Comparison of ENCODE assay signal across 17 cellular contexts in the genomic region with DNA sequence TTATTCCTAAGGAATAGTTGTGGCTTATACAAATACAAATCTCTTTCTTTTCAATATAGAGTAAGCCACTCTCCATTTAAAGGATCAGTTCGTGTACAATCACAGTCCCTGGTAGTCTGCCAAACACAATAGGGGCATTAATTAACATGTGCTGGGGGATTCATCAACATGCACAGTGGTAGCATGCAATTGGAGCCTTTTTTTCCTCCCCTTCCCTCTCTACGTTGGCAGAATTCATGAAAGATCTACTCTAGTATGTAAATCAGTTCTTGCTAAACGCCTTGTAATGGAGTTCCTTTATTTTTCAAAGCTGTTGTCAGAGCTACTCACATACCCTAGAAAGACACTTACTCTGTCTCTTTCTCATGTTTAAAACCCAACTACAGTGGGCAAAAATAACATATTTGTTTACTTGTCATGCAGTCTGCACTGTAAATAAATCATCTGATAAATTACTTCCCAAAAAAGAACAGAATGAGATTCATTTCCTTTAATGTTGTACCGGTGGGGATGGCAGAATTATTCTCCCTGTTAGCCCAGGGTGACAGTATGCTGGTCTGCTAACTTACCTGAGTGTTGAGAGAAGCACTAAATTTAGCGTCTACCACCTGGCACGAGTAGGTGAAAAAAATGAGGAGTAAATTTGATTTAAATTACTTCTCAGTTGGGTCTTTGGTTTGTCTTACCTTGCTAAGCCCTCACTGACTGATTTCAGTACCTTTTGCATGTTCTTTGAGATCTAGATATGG.
DNase-seq lines count a peak whose midpoint lies in the region; ATAC-seq, FAIRE-seq and TF ChIP-seq lines count a peak whose summit lies in the region.
"Had no signal": no experiment of that assay in that cellular context is flagged by ENCODE, and none has a peak within 500 bp of the region (broad histone marks: within the 10 kb centered on the region; RNA-seq: fewer than 3 reads in every experiment).

No MANE protein-coding gene starts in this region.

- no peaks in the 10 kb centered on the region for H3K36me3 ChIP-seq in HAP-1 (replicated peaks)
- no peaks in the 10 kb centered on the region for H3K36me3 ChIP-seq in neural progenitor cell
- H3K36me3 ChIP-seq: right atrium auricular region had no signal

- H3K4me1 Mint-ChIP-seq in brain, result peaks cover 54% of the 10 kb centered on the region
- peaks cover 8% of the 10 kb centered on the region for H3K4me1 Mint-ChIP-seq in neural progenitor cell
- H3K4me1 Mint-ChIP-seq in activated T-helper 1 cell treated with anti-CD3 and anti-CD28 coated beads, Interleukin-12 subunit alpha, Interleukin-12 subunit beta, Interleukin-2, Interleukin-4 antibody, amounts not matched to agents 30 ng/mL and 10 ng/mL and 1 ng/mL, durations not matched to agents 14 hours and 24 hours and 36 hours (ENCODE audit: low read depth), result no peaks in the 10 kb centered on the region
- H3K4me1 Mint-ChIP-seq: activated CD4-positive, alpha-beta T cell treated with anti-CD3 and anti-CD28 coated beads, Interleukin-2, amount 10 ng/mL, durations not matched to agents 7 days and 5 days had no signal

- peak overlapping the region; percentile 6 to 81 (median 63) for H3K4me3 Mint-ChIP-seq in brain
- no peak overlapping the region for H3K4me3 Mint-ChIP-seq in neural progenitor cell
- no peak overlapping the region for H3K4me3 Mint-ChIP-seq in activated T-helper 1 cell treated with anti-CD3 and anti-CD28 coated beads, Interleukin-12 subunit alpha, Interleukin-12 subunit beta, Interleukin-2, Interleukin-4 antibody, amounts not matched to agents 30 ng/mL and 10 ng/mL and 1 ng/mL, durations not matched to agents 14 hours and 24 hours and 36 hours
- H3K4me3 Mint-ChIP-seq: activated CD4-positive, alpha-beta T cell treated with anti-CD3 and anti-CD28 coated beads, Interleukin-2, amount 10 ng/mL, durations not matched to agents 7 days and 5 days; T-helper 1 cell treated with Interleukin-12 subunit alpha and Interleukin-12 subunit beta and Interleukin-4 antibody, amounts not matched to agents 30 μg/mL and 1 μg/mL, for 36 hours had no signal

- H3K9ac ChIP-seq in neural progenitor cell, result no peak overlapping the region

- no peak for FAIRE-seq in H54 (lab: Jason Lieb, UNC)
- FAIRE-seq: islet of Langerhans had no signal

- H3K4me2 ChIP-seq in neural progenitor cell, result peak overlapping the region; percentile 66

- intact Hi-C loops in activated T-helper 1 cell treated with anti-CD3 and anti-CD28 coated beads, Interleukin-12 subunit alpha, Interleukin-12 subunit beta, Interleukin-2, Interleukin-4 antibody, amounts not matched to agents 30 ng/mL and 10 ng/mL and 1 ng/mL, durations not matched to agents 14 hours and 24 hours and 36 hours (cut with micrococcal nuclease), result no loop called here

- no peaks in the 10 kb centered on the region for H4K20me1 ChIP-seq in neural progenitor cell (ENCODE audit: low read depth)

- H3K36me3 Mint-ChIP-seq in brain, result no peaks in the 10 kb centered on the region
- no peaks in the 10 kb centered on the region for H3K36me3 Mint-ChIP-seq in neural progenitor cell
- no peaks in the 10 kb centered on the region for H3K36me3 Mint-ChIP-seq in activated T-helper 1 cell treated with anti-CD3 and anti-CD28 coated beads, Interleukin-12 subunit alpha, Interleukin-12 subunit beta, Interleukin-2, Interleukin-4 antibody, amounts not matched to agents 30 ng/mL and 10 ng/mL and 1 ng/mL, durations not matched to agents 14 hours and 24 hours and 36 hours (ENCODE audit: low read depth)

- no peak for TF ChIP-seq CTCF in brain (conservative IDR thresholded peaks at IDR 0.05)
- TF ChIP-seq CTCF in neural progenitor cell (IDR thresholded peaks at IDR 0.05), result no peak

- H3K4me1 ChIP-seq in HAP-1, result peaks cover 18% of the 10 kb centered on the region
- peaks cover 44% of the 10 kb centered on the region for H3K4me1 ChIP-seq in neural progenitor cell
- H3K4me1 ChIP-seq: right atrium auricular region had no signal

- H3K27me3 ChIP-seq in HAP-1 (ENCODE audit: low read depth) (no peaks in the 10 kb centered on the region), neural progenitor cell (no peaks in the 10 kb centered on the region)
- H3K27me3 ChIP-seq: right atrium auricular region had no signal

- peaks cover 22% of the 10 kb centered on the region for H3F3A ChIP-seq in neural progenitor cell (ENCODE audit: low read depth)

- TF ChIP-seq POLR2A in H54 (IDR thresholded peaks at IDR 0.05; ENCODE audit: low read depth, low read length), result no peak

- no peaks in the 10 kb centered on the region for H3K9me3 Mint-ChIP-seq in brain
- H3K9me3 Mint-ChIP-seq in neural progenitor cell, result no peaks in the 10 kb centered on the region
- no peaks in the 10 kb centered on the region for H3K9me3 Mint-ChIP-seq in activated T-helper 1 cell treated with anti-CD3 and anti-CD28 coated beads, Interleukin-12 subunit alpha, Interleukin-12 subunit beta, Interleukin-2, Interleukin-4 antibody, amounts not matched to agents 30 ng/mL and 10 ng/mL and 1 ng/mL, durations not matched to agents 14 hours and 24 hours and 36 hours
- H3K9me3 Mint-ChIP-seq: activated CD4-positive, alpha-beta T cell treated with anti-CD3 and anti-CD28 coated beads, Interleukin-2, amount 10 ng/mL, durations not matched to agents 7 days and 5 days; T-helper 1 cell treated with Interleukin-12 subunit alpha and Interleukin-12 subunit beta and Interleukin-4 antibody, amounts not matched to agents 30 μg/mL and 1 μg/mL, for 36 hours had no signal

- ATAC-seq in GM19463 (IDR thresholded peaks at IDR 0.05; ENCODE audit: unreplicated experiment), result no peak

- H3K27me3 Mint-ChIP-seq in brain, result no peaks in the 10 kb centered on the region
- H3K27me3 Mint-ChIP-seq in neural progenitor cell (ENCODE audit: insufficient read depth, low read depth), result no peaks in the 10 kb centered on the region
- peaks cover 4% of the 10 kb centered on the region for H3K27me3 Mint-ChIP-seq in activated T-helper 1 cell treated with anti-CD3 and anti-CD28 coated beads, Interleukin-12 subunit alpha, Interleukin-12 subunit beta, Interleukin-2, Interleukin-4 antibody, amounts not matched to agents 30 ng/mL and 10 ng/mL and 1 ng/mL, durations not matched to agents 14 hours and 24 hours and 36 hours (ENCODE audit: insufficient read depth)

- no peak overlapping the region for H3K27ac ChIP-seq in neural progenitor cell
- H3K27ac ChIP-seq: right atrium auricular region had no signal

- peak; percentile 67 to 92 for DNase-seq in HAP-1 (ENCODE audit: low spot score in 2 of 2)
- DNase-seq in NCI-H2081 treated with DMSO at 0.1 percent for 48 hours (lab: John Stamatoyannopoulos, UW), result peak; percentile 77
- DNase-seq in neural progenitor cell (ENCODE audit: low spot score), result peak; percentile 64
- no peak for DNase-seq in activated T-helper 1 cell treated with anti-CD3 and anti-CD28 coated beads, Interleukin-12 subunit alpha, Interleukin-12 subunit beta, Interleukin-2, Interleukin-4 antibody, amounts not matched to agents 30 ng/mL and 10 ng/mL and 1 ng/mL, durations not matched to agents 14 hours and 24 hours and 36 hours (ENCODE audit: low spot score)
- no peak for DNase-seq in H54 (ENCODE audit: insufficient read length, low spot score)
- DNase-seq in globus pallidus (ENCODE audit: low spot score), result no peak
- DNase-seq: activated CD4-positive, alpha-beta T cell treated with anti-CD3 and anti-CD28 coated beads, Interleukin-2, amount 10 ng/mL, durations not matched to agents 7 days and 5 days; activated effector memory CD4-positive, alpha-beta T cell treated with Interleukin-2 at 50 U/mL for 16 hours; AML-193; NCI-H2029; NCI-H526; SIG-M5 had no signal

- H2AFZ ChIP-seq in neural progenitor cell (replicated peaks), result peak overlapping the region; percentile 43

- H3K27ac Mint-ChIP-seq in brain (peak overlapping the region; percentile 91 to 95 (median 92)), neural progenitor cell (no peak overlapping the region)
- H3K27ac Mint-ChIP-seq in activated T-helper 1 cell treated with anti-CD3 and anti-CD28 coated beads, Interleukin-12 subunit alpha, Interleukin-12 subunit beta, Interleukin-2, Interleukin-4 antibody, amounts not matched to agents 30 ng/mL and 10 ng/mL and 1 ng/mL, durations not matched to agents 14 hours and 24 hours and 36 hours, result no peak overlapping the region
- H3K27ac Mint-ChIP-seq: activated CD4-positive, alpha-beta T cell treated with anti-CD3 and anti-CD28 coated beads, Interleukin-2, amount 10 ng/mL, durations not matched to agents 7 days and 5 days; T-helper 1 cell treated with Interleukin-12 subunit alpha and Interleukin-12 subunit beta and Interleukin-4 antibody, amounts not matched to agents 30 μg/mL and 1 μg/mL, for 36 hours had no signal

- H3K4me3 ChIP-seq in HAP-1, result no peak overlapping the region
- H3K4me3 ChIP-seq in neural progenitor cell, result peak overlapping the region; percentile 14
- H3K4me3 ChIP-seq: right atrium auricular region had no signal

- no peaks in the 10 kb centered on the region for H3K9me3 ChIP-seq in HAP-1
- no peaks in the 10 kb centered on the region for H3K9me3 ChIP-seq in neural progenitor cell (ENCODE audit: low read depth)

- in situ Hi-C loops in HAP-1 (cut with MboI; ENCODE audit: low sequenced_read_pairs), result loop anchor here (10.0 kb wide), 1 partner anchor 209 kb away; no protein-coding TSS in a partner anchor

- H3K79me2 ChIP-seq in neural progenitor cell (ENCODE audit: low read depth), result no peaks in the 10 kb centered on the region

Comparison
In these comparisons a context has a peak if more than half of its experiments do, and no peak if none do; other contexts are left out.
1. DNase-seq: peak in HAP-1 (2 of 2), NCI-H2081 treated with DMSO at 0.1 percent for 48 hours (single experiment) and neural progenitor cell (single experiment); none in activated T-helper 1 cell treated with anti-CD3 and anti-CD28 coated beads, Interleukin-12 subunit alpha, Interleukin-12 subunit beta, Interleukin-2, Interleukin-4 antibody, amounts not matched to agents 30 ng/mL and 10 ng/mL and 1 ng/mL, durations not matched to agents 14 hours and 24 hours and 36 hours (single experiment), H54 (single experiment) and globus pallidus (single experiment).
2. H3K27ac Mint-ChIP-seq: peak in brain (5 of 5); none in neural progenitor cell (single experiment) and activated T-helper 1 cell treated with anti-CD3 and anti-CD28 coated beads, Interleukin-12 subunit alpha, Interleukin-12 subunit beta, Interleukin-2, Interleukin-4 antibody, amounts not matched to agents 30 ng/mL and 10 ng/mL and 1 ng/mL, durations not matched to agents 14 hours and 24 hours and 36 hours (single experiment).
3. H3K4me3 Mint-ChIP-seq: peak in brain (5 of 5); none in neural progenitor cell (single experiment) and activated T-helper 1 cell treated with anti-CD3 and anti-CD28 coated beads, Interleukin-12 subunit alpha, Interleukin-12 subunit beta, Interleukin-2, Interleukin-4 antibody, amounts not matched to agents 30 ng/mL and 10 ng/mL and 1 ng/mL, durations not matched to agents 14 hours and 24 hours and 36 hours (single experiment).